Comparison of ENCODE assay signal across 10 cellular contexts in genomic region chr6:32983964-32984638, GRCh38. TPM values are rescaled to one million over a fixed set of nuclear protein-coding genes. Genes with fewer than 3 reads are reported as not detected.
DNase-seq lines count a peak whose midpoint lies in the region; ATAC-seq and TF ChIP-seq lines count a peak whose summit lies in the region.
"Had no signal": no experiment of that assay in that cellular context is flagged by ENCODE, and none has a peak within 500 bp of the region (broad histone marks: within the 10 kb centered on the region; RNA-seq: fewer than 3 reads in every experiment).

No MANE protein-coding gene starts in this region.

- peaks cover 56% of the 10 kb centered on the region for H3F3A ChIP-seq in DOHH2 (ENCODE audit: control insufficient read depth, insufficient read depth)
- peaks cover 56% of the 10 kb centered on the region for H3F3A ChIP-seq in GM23338 (replicated peaks; ENCODE audit: low read depth)

- peak overlapping the region; percentile 10 for H3K4me2 ChIP-seq in DOHH2 (ENCODE audit: low read length)
- H3K4me2 ChIP-seq in GM23338 = no peak overlapping the region
- H3K4me2 ChIP-seq in osteoblast (ENCODE audit: insufficient read depth, low read length) = no peak overlapping the region

- peaks cover 37% of the 10 kb centered on the region for H3K4me1 Mint-ChIP-seq in GM23338
- peaks cover 43% of the 10 kb centered on the region for H3K4me1 Mint-ChIP-seq in activated T-helper 1 cell treated with anti-CD3 and anti-CD28 coated beads, Interleukin-12 subunit alpha, Interleukin-12 subunit beta, Interleukin-2, Interleukin-4 antibody, amounts not matched to agents 30 ng/mL and 10 ng/mL and 1 ng/mL, durations not matched to agents 14 hours and 24 hours and 36 hours (ENCODE audit: low read depth)
- H3K4me1 Mint-ChIP-seq: mesothelial cell of epicardium had no signal

- H4K20me1 ChIP-seq in DOHH2 (ENCODE audit: control insufficient read depth, insufficient read depth, low read depth, low read length) = peaks cover 6% of the 10 kb centered on the region; the same call in 1 of the 2 replicates
- H4K20me1 ChIP-seq in GM23338 (replicated peaks; ENCODE audit: insufficient read depth) = peaks cover 31% of the 10 kb centered on the region
- H4K20me1 ChIP-seq in osteoblast (ENCODE audit: insufficient read depth, low read length) = peaks cover 31% of the 10 kb centered on the region

- no peak overlapping the region; the same call in 2 of the 3 replicates for H3K4me3 Mint-ChIP-seq in GM23338
- no peak overlapping the region for H3K4me3 Mint-ChIP-seq in activated T-helper 1 cell treated with anti-CD3 and anti-CD28 coated beads, Interleukin-12 subunit alpha, Interleukin-12 subunit beta, Interleukin-2, Interleukin-4 antibody, amounts not matched to agents 30 ng/mL and 10 ng/mL and 1 ng/mL, durations not matched to agents 14 hours and 24 hours and 36 hours
- H3K4me3 Mint-ChIP-seq: mesothelial cell of epicardium had no signal

- no peaks in the 10 kb centered on the region for H3K9me3 ChIP-seq in DOHH2 (ENCODE audit: control insufficient read depth, insufficient read depth, low read length)
- H3K9me3 ChIP-seq in muscle layer of colon (ENCODE audit: low read length) = no peaks in the 10 kb centered on the region
- H3K9me3 ChIP-seq in osteoblast (ENCODE audit: low read depth, low read length) = no peaks in the 10 kb centered on the region
- H3K9me3 ChIP-seq: tibial artery had no signal

- H2AFZ ChIP-seq in GM23338 = no peak overlapping the region
- H2AFZ ChIP-seq in osteoblast (ENCODE audit: low read length) = no peak overlapping the region

- no peaks in the 10 kb centered on the region; the same call in 2 of the 3 replicates for H3K9me3 Mint-ChIP-seq in GM23338
- no peaks in the 10 kb centered on the region for H3K9me3 Mint-ChIP-seq in activated T-helper 1 cell treated with anti-CD3 and anti-CD28 coated beads, Interleukin-12 subunit alpha, Interleukin-12 subunit beta, Interleukin-2, Interleukin-4 antibody, amounts not matched to agents 30 ng/mL and 10 ng/mL and 1 ng/mL, durations not matched to agents 14 hours and 24 hours and 36 hours
- H3K9me3 Mint-ChIP-seq: mesothelial cell of epicardium had no signal

- H3K27me3 ChIP-seq in DOHH2 (ENCODE audit: control insufficient read depth, low read length) (no peaks in the 10 kb centered on the region), GM23338 (ENCODE audit: insufficient read depth) (no peaks in the 10 kb centered on the region), muscle layer of colon (ENCODE audit: control insufficient read depth in 1 of 2, insufficient read depth in 2 of 2, low read length in 2 of 2) (no peaks in the 10 kb centered on the region), osteoblast (ENCODE audit: insufficient read depth, low read length) (no peaks in the 10 kb centered on the region)
- H3K27me3 ChIP-seq: tibial artery had no signal

- peaks cover 32% of the 10 kb centered on the region for H3K36me3 Mint-ChIP-seq in GM23338 (ENCODE audit: low read depth)
- H3K36me3 Mint-ChIP-seq in activated T-helper 1 cell treated with anti-CD3 and anti-CD28 coated beads, Interleukin-12 subunit alpha, Interleukin-12 subunit beta, Interleukin-2, Interleukin-4 antibody, amounts not matched to agents 30 ng/mL and 10 ng/mL and 1 ng/mL, durations not matched to agents 14 hours and 24 hours and 36 hours (ENCODE audit: low read depth) = peaks cover 30% of the 10 kb centered on the region

- peak overlapping the region; percentile 43 for H3K27ac Mint-ChIP-seq in GM23338
- peak overlapping the region; percentile 73 for H3K27ac Mint-ChIP-seq in activated T-helper 1 cell treated with anti-CD3 and anti-CD28 coated beads, Interleukin-12 subunit alpha, Interleukin-12 subunit beta, Interleukin-2, Interleukin-4 antibody, amounts not matched to agents 30 ng/mL and 10 ng/mL and 1 ng/mL, durations not matched to agents 14 hours and 24 hours and 36 hours
- H3K27ac Mint-ChIP-seq: mesothelial cell of epicardium had no signal

- H3K9ac ChIP-seq in muscle layer of colon (ENCODE audit: low read length) = no peak overlapping the region

- H3K36me3 ChIP-seq in DOHH2 (ENCODE audit: control insufficient read depth, low read length) = peaks cover 43% of the 10 kb centered on the region
- H3K36me3 ChIP-seq in GM23338 (ENCODE audit: insufficient read depth) = peaks cover 19% of the 10 kb centered on the region
- H3K36me3 ChIP-seq in muscle layer of colon (ENCODE audit: insufficient read depth, low read length) = peaks cover 26% of the 10 kb centered on the region
- H3K36me3 ChIP-seq in osteoblast (ENCODE audit: insufficient read depth, low read length) = peaks cover 42% of the 10 kb centered on the region

- no peaks in the 10 kb centered on the region for H3K79me2 ChIP-seq in DOHH2 (ENCODE audit: control insufficient read depth, low read length)
- H3K79me2 ChIP-seq in GM23338 (replicated peaks; ENCODE audit: insufficient read depth) = peaks cover 2% of the 10 kb centered on the region; the same call in 1 of the 2 replicates
- H3K79me2 ChIP-seq in osteoblast (ENCODE audit: insufficient read depth, low read length) = peaks cover 14% of the 10 kb centered on the region

- DNase-seq in GM23338 (ENCODE audit: low spot score) (no peak), NCI-H446 (lab: John Stamatoyannopoulos, UW) (no peak), osteoblast (ENCODE audit: insufficient read length, low spot score, missing footprints) (no peak)
- DNase-seq in activated T-helper 1 cell treated with anti-CD3 and anti-CD28 coated beads, Interleukin-12 subunit alpha, Interleukin-12 subunit beta, Interleukin-2, Interleukin-4 antibody, amounts not matched to agents 30 ng/mL and 10 ng/mL and 1 ng/mL, durations not matched to agents 14 hours and 24 hours and 36 hours (ENCODE audit: low spot score) = no peak
- DNase-seq in activated CD4-positive, alpha-beta T cell treated with anti-CD3 and anti-CD28 coated beads, Interleukin-2, amount 50 U/mL, for 4 hours = no peak

- H3K27me3 Mint-ChIP-seq in GM23338 (ENCODE audit: insufficient read depth, low read depth, poor library complexity) = peaks cover 22% of the 10 kb centered on the region
- no peaks in the 10 kb centered on the region for H3K27me3 Mint-ChIP-seq in activated T-helper 1 cell treated with anti-CD3 and anti-CD28 coated beads, Interleukin-12 subunit alpha, Interleukin-12 subunit beta, Interleukin-2, Interleukin-4 antibody, amounts not matched to agents 30 ng/mL and 10 ng/mL and 1 ng/mL, durations not matched to agents 14 hours and 24 hours and 36 hours (ENCODE audit: insufficient read depth)

- no peak overlapping the region for H3K4me3 ChIP-seq in DOHH2 (ENCODE audit: low read length)
- no peak overlapping the region for H3K4me3 ChIP-seq in GM23338
- no peak overlapping the region for H3K4me3 ChIP-seq in muscle layer of colon (ENCODE audit: low read depth in 1 of 2, low read length in 2 of 2)
- H3K4me3 ChIP-seq in osteoblast (ENCODE audit: insufficient read depth, low read length) = no peak overlapping the region
- H3K4me3 ChIP-seq: tibial artery had no signal

- peak; percentile 3; the same call in 2 of the 3 replicates for ATAC-seq in GM23338
- ATAC-seq in HG03139 (IDR thresholded peaks at IDR 0.05; ENCODE audit: unreplicated experiment) = no peak

- H3K27ac ChIP-seq in DOHH2 (ENCODE audit: low read depth, low read length) (peak overlapping the region; percentile 44), GM23338 (ENCODE audit: low read depth) (peak overlapping the region; percentile 76), muscle layer of colon (ENCODE audit: low read depth, low read length) (peak overlapping the region; percentile 19), osteoblast (ENCODE audit: low read depth, low read length) (no peak overlapping the region)

- H3K4me1 ChIP-seq in DOHH2 (ENCODE audit: control insufficient read depth, low read length) = peaks cover 40% of the 10 kb centered on the region
- H3K4me1 ChIP-seq in GM23338 (ENCODE audit: insufficient read depth) = peaks cover 4% of the 10 kb centered on the region; the same call in 1 of the 2 replicates
- peaks cover 21% of the 10 kb centered on the region for H3K4me1 ChIP-seq in muscle layer of colon (ENCODE audit: insufficient read depth, low read length)
- no peaks in the 10 kb centered on the region for H3K4me1 ChIP-seq in osteoblast (ENCODE audit: insufficient read depth, low read length)

- intact Hi-C loops in activated T-helper 1 cell treated with anti-CD3 and anti-CD28 coated beads, Interleukin-12 subunit alpha, Interleukin-12 subunit beta, Interleukin-2, Interleukin-4 antibody, amounts not matched to agents 30 ng/mL and 10 ng/mL and 1 ng/mL, durations not matched to agents 14 hours and 24 hours and 36 hours (cut with micrococcal nuclease) = loop anchor here (1.0 to 2.0 kb wide), 5 partner anchors 10 to 99 kb away; partner anchors contain the start of gene HLA-DMA

- H3K9me2 ChIP-seq in DOHH2 (replicated peaks; ENCODE audit: control insufficient read depth, low read length) = no peaks in the 10 kb centered on the region
- no peaks in the 10 kb centered on the region for H3K9me2 ChIP-seq in GM23338 (ENCODE audit: insufficient read depth)

- no peak for TF ChIP-seq CTCF in DOHH2 (IDR thresholded peaks at IDR 0.05; ENCODE audit: low read depth, low read length, poor library complexity, severe bottlenecking)
- no peak for TF ChIP-seq CTCF in GM23338 (conservative IDR thresholded peaks at IDR 0.05; ENCODE audit: low read depth in 2 of 2)
- TF ChIP-seq CTCF in osteoblast (IDR thresholded peaks at IDR 0.05; ENCODE audit: extremely low read depth, low read depth, low read length) = no peak

RNA-seq across cellular contexts. Expression of gene BRD2, which starts 15.7 kb away (rescaled TPM):
- total RNA-seq in GM23338 (2014; rRNA removed; shearing (Covaris generic)) = 169 and 182 TPM in 2 replicates
- 81.9 and 84.9 TPM in 2 replicates for polyA plus RNA-seq in GM23338 (2016; fragmentation: Nextera tagmentation; extraction: Ambion mirVana)
- total RNA-seq in activated T-helper 1 cell treated with anti-CD3 and anti-CD28 coated beads, Interleukin-12 subunit alpha, Interleukin-12 subunit beta, Interleukin-2, Interleukin-4 antibody, amounts not matched to agents 30 ng/mL and 10 ng/mL and 1 ng/mL, durations not matched to agents 14 hours and 24 hours and 36 hours = 316 and 330 TPM in 2 replicates
- 116 and 119 TPM in 2 replicates for total RNA-seq in osteoblast

RNA-seq across cellular contexts. Expression of gene HLA-DOA, which starts 25.3 kb away (rescaled TPM):
- total RNA-seq in GM23338 (2014; rRNA removed; shearing (Covaris generic)) = 30.5 and 34.2 TPM in 2 replicates
- 4.8 TPM in 2 replicates for polyA plus RNA-seq in GM23338 (2016; fragmentation: Nextera tagmentation; extraction: Ambion mirVana)
- total RNA-seq in activated T-helper 1 cell treated with anti-CD3 and anti-CD28 coated beads, Interleukin-12 subunit alpha, Interleukin-12 subunit beta, Interleukin-2, Interleukin-4 antibody, amounts not matched to agents 30 ng/mL and 10 ng/mL and 1 ng/mL, durations not matched to agents 14 hours and 24 hours and 36 hours = 1.8 and 2.0 TPM in 2 replicates
- under 0.01 and 2.4 TPM in 2 replicates for total RNA-seq in osteoblast

RNA-seq across cellular contexts. Expression of gene HLA-DMA, which starts 31.2 kb away (rescaled TPM):
- 3.5 and 5.2 TPM in 2 replicates for total RNA-seq in GM23338 (2014; rRNA removed; shearing (Covaris generic))
- 6.2 and 8.1 TPM in 2 replicates for polyA plus RNA-seq in GM23338 (2016; fragmentation: Nextera tagmentation; extraction: Ambion mirVana)
- total RNA-seq in activated T-helper 1 cell treated with anti-CD3 and anti-CD28 coated beads, Interleukin-12 subunit alpha, Interleukin-12 subunit beta, Interleukin-2, Interleukin-4 antibody, amounts not matched to agents 30 ng/mL and 10 ng/mL and 1 ng/mL, durations not matched to agents 14 hours and 24 hours and 36 hours = 14.1 and 14.2 TPM in 2 replicates
- total RNA-seq in osteoblast = 9.0 and 20.0 TPM in 2 replicates

RNA-seq across cellular contexts. Expression of gene HLA-DMB, which starts 43.3 kb away (rescaled TPM):
- total RNA-seq in GM23338 (2014; rRNA removed; shearing (Covaris generic)) = 1.3 and 1.6 TPM in 2 replicates
- 0.70 and 1.4 TPM in 2 replicates for polyA plus RNA-seq in GM23338 (2016; fragmentation: Nextera tagmentation; extraction: Ambion mirVana)
- total RNA-seq in activated T-helper 1 cell treated with anti-CD3 and anti-CD28 coated beads, Interleukin-12 subunit alpha, Interleukin-12 subunit beta, Interleukin-2, Interleukin-4 antibody, amounts not matched to agents 30 ng/mL and 10 ng/mL and 1 ng/mL, durations not matched to agents 14 hours and 24 hours and 36 hours = 2.7 and 2.8 TPM in 2 replicates
- 2.2 and 8.3 TPM in 2 replicates for total RNA-seq in osteoblast
- total RNA-seq: mesothelial cell of epicardium had no signal
